ENCODE assay signal across 9 cellular contexts in the genomic region with DNA sequence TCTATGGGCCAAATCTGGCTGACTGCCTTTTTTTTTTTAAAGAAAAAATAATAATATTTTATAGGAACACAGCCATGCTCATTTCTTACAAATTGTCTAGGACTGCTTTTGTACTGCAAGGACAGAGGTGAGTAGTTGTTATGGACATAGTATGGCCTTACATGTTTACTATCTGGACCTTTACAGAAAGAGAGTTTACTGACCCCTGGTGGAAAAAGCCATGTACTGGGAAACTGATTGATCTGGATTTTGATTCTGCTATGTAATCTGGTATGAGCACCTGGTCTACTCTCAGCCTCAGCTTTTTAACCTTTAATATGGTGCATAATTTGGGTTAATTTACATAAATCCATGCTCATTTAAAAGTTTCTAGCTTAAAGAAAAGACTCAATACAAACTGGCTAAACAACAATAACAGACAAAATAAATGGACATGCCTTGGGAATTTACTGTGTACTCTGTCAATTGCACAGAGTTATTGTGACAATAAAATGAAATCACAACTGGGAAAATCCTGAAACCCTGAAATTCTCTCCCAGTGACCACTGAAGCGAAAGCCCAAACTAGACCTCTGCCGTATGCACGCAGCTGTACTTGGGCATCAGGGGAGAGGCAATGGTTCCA.
DNase-seq lines count a peak whose midpoint lies in the region; ATAC-seq and TF ChIP-seq lines count a peak whose summit lies in the region.
"Had no signal": no experiment of that assay in that cellular context is flagged by ENCODE, and none has a peak within 500 bp of the region (broad histone marks: within the 10 kb centered on the region; RNA-seq: fewer than 3 reads in every experiment).

No MANE protein-coding gene starts in this region.

- H3K36me3 ChIP-seq in Karpas-422 (ENCODE audit: insufficient read depth, low read length): no peaks in the 10 kb centered on the region
- H3K36me3 ChIP-seq in left lung: no peaks in the 10 kb centered on the region

- TF ChIP-seq CTCF in left lung (IDR thresholded peaks at IDR 0.05): peak; percentile 48 to 49

- H3K4me1 Mint-ChIP-seq in activated naive CD8-positive, alpha-beta T cell treated with anti-CD3 and anti-CD28 coated beads, Interleukin-2, amount 50 U/mL, for 24 hours: no peaks in the 10 kb centered on the region
- no peaks in the 10 kb centered on the region for H3K4me1 Mint-ChIP-seq in activated CD4-positive, alpha-beta T cell treated with anti-CD3 and anti-CD28 coated beads, Interleukin-2, amount 10 ng/mL, durations not matched to agents 24 days and 14 days
- H3K4me1 Mint-ChIP-seq: memory B cell had no signal

- no peak overlapping the region for H3K27ac Mint-ChIP-seq in activated naive CD8-positive, alpha-beta T cell treated with anti-CD3 and anti-CD28 coated beads, Interleukin-2, amount 50 U/mL, for 24 hours
- no peak overlapping the region for H3K27ac Mint-ChIP-seq in activated CD4-positive, alpha-beta T cell treated with anti-CD3 and anti-CD28 coated beads, Interleukin-2, amount 10 ng/mL, durations not matched to agents 24 days and 14 days
- H3K27ac Mint-ChIP-seq: memory B cell had no signal

- H3K4me1 ChIP-seq in Karpas-422 (ENCODE audit: low read length): no peaks in the 10 kb centered on the region
- H3K4me1 ChIP-seq in left lung: no peaks in the 10 kb centered on the region

- no peak overlapping the region for H2AFZ ChIP-seq in Karpas-422 (ENCODE audit: low read length)

- H3K27me3 Mint-ChIP-seq in activated naive CD8-positive, alpha-beta T cell treated with anti-CD3 and anti-CD28 coated beads, Interleukin-2, amount 50 U/mL, for 24 hours: no peaks in the 10 kb centered on the region
- H3K27me3 Mint-ChIP-seq in activated CD4-positive, alpha-beta T cell treated with anti-CD3 and anti-CD28 coated beads, Interleukin-2, amount 10 ng/mL, durations not matched to agents 24 days and 14 days: no peaks in the 10 kb centered on the region
- H3K27me3 Mint-ChIP-seq: memory B cell had no signal

- no peaks in the 10 kb centered on the region for H3K79me2 ChIP-seq in Karpas-422 (ENCODE audit: low read length)

- no peaks in the 10 kb centered on the region for H3K9me3 ChIP-seq in Karpas-422 (ENCODE audit: low read length)
- H3K9me3 ChIP-seq in left lung: no peaks in the 10 kb centered on the region

- no peak overlapping the region for H3K4me3 Mint-ChIP-seq in activated naive CD8-positive, alpha-beta T cell treated with anti-CD3 and anti-CD28 coated beads, Interleukin-2, amount 50 U/mL, for 24 hours
- no peak overlapping the region for H3K4me3 Mint-ChIP-seq in activated CD4-positive, alpha-beta T cell treated with anti-CD3 and anti-CD28 coated beads, Interleukin-2, amount 10 ng/mL, durations not matched to agents 24 days and 14 days
- H3K4me3 Mint-ChIP-seq: memory B cell had no signal

- H3K4me3 ChIP-seq in Karpas-422 (ENCODE audit: low read length) (no peak overlapping the region), left lung (no peak overlapping the region)

- intact Hi-C loops in left lung (cut with DNase I): no loop called here
- intact Hi-C loops in activated CD4-positive, alpha-beta T cell treated with anti-CD3 and anti-CD28 coated beads, Interleukin-2, amount 10 ng/mL, durations not matched to agents 24 days and 14 days (cut with micrococcal nuclease): no loop called here

- no peaks in the 10 kb centered on the region for H4K20me1 ChIP-seq in Karpas-422 (ENCODE audit: insufficient read depth, low read depth, low read length)

- H3K36me3 Mint-ChIP-seq in activated naive CD8-positive, alpha-beta T cell treated with anti-CD3 and anti-CD28 coated beads, Interleukin-2, amount 50 U/mL, for 24 hours (ENCODE audit: low read depth): no peaks in the 10 kb centered on the region
- no peaks in the 10 kb centered on the region for H3K36me3 Mint-ChIP-seq in activated CD4-positive, alpha-beta T cell treated with anti-CD3 and anti-CD28 coated beads, Interleukin-2, amount 10 ng/mL, durations not matched to agents 24 days and 14 days (ENCODE audit: low read depth)
- H3K36me3 Mint-ChIP-seq: memory B cell had no signal

- H3K27me3 ChIP-seq in Karpas-422 (ENCODE audit: low read length): no peaks in the 10 kb centered on the region
- H3K27me3 ChIP-seq in left lung: no peaks in the 10 kb centered on the region

- H3K27ac ChIP-seq in Karpas-422 (ENCODE audit: low read length) (no peak overlapping the region), left lung (no peak overlapping the region)

- no peak overlapping the region for H3K4me2 ChIP-seq in Karpas-422 (ENCODE audit: low read depth, low read length, poor library complexity, severe bottlenecking)

- peak; percentile 75 for ATAC-seq in left lung
- ATAC-seq in activated naive CD8-positive, alpha-beta T cell treated with anti-CD3 and anti-CD28 coated beads, Interleukin-2, amount 50 U/mL, for 24 hours: no peak

- H3K9me3 Mint-ChIP-seq in activated naive CD8-positive, alpha-beta T cell treated with anti-CD3 and anti-CD28 coated beads, Interleukin-2, amount 50 U/mL, for 24 hours: peaks cover 15% of the 10 kb centered on the region
- H3K9me3 Mint-ChIP-seq in activated CD4-positive, alpha-beta T cell treated with anti-CD3 and anti-CD28 coated beads, Interleukin-2, amount 10 ng/mL, durations not matched to agents 24 days and 14 days: peaks cover 3% of the 10 kb centered on the region

- H3K9me2 ChIP-seq in Karpas-422 (replicated peaks; ENCODE audit: insufficient read depth, low read length): no peaks in the 10 kb centered on the region

- no peak overlapping the region for H3K9ac ChIP-seq in Karpas-422 (ENCODE audit: low read length)

- peak; percentile 73 for DNase-seq in ELR (ENCODE audit: low read depth)
- DNase-seq in Karpas-422: peak; percentile 71
- peak; percentile 54 for DNase-seq in amniotic epithelial cell (ENCODE audit: low read depth)
- no peak for DNase-seq in left lung
- no peak for DNase-seq in activated naive CD8-positive, alpha-beta T cell treated with anti-CD3 and anti-CD28 coated beads, Interleukin-2, amount 50 U/mL, for 24 hours
- no peak for DNase-seq in activated CD4-positive, alpha-beta T cell treated with anti-CD3 and anti-CD28 coated beads, Interleukin-2, amount 10 ng/mL, durations not matched to agents 24 days and 14 days
- DNase-seq in stimulated activated CD4-positive, alpha-beta T cell treated with anti-CD3 and anti-CD28 coated beads, Interleukin-4, amount 100 ng/mL, for 1 hour: no peak
- no peak for DNase-seq in HPDE6-E6E7 (ENCODE audit: extremely low spot score)

Comparison
In these comparisons a context has a peak if more than half of its experiments do, and no peak if none do; other contexts are left out.
1. DNase-seq: peak in ELR (single experiment), Karpas-422 (single experiment) and amniotic epithelial cell (single experiment); none in left lung (0 of 2), activated naive CD8-positive, alpha-beta T cell treated with anti-CD3 and anti-CD28 coated beads, Interleukin-2, amount 50 U/mL, for 24 hours (single experiment), activated CD4-positive, alpha-beta T cell treated with anti-CD3 and anti-CD28 coated beads, Interleukin-2, amount 10 ng/mL, durations not matched to agents 24 days and 14 days (single experiment), stimulated activated CD4-positive, alpha-beta T cell treated with anti-CD3 and anti-CD28 coated beads, Interleukin-4, amount 100 ng/mL, for 1 hour (single experiment) and HPDE6-E6E7 (single experiment).